ENCODE assay signal across 8 cellular contexts in genomic region chr5:115170128-115170923, GRCh38. TPM values are rescaled to one million over a fixed set of nuclear protein-coding genes. Genes with fewer than 3 reads are reported as not detected.
DNase-seq lines count a peak whose midpoint lies in the region; ATAC-seq, FAIRE-seq and TF ChIP-seq lines count a peak whose summit lies in the region.

No MANE protein-coding gene starts in this region.

- H3K79me2 ChIP-seq in PC-3 (ENCODE audit: low read length): no peaks in the 10 kb centered on the region

- BruUV-seq in PC-3 (replicated peaks; lab: Mats Ljungman, UMichigan): no TSS peak

- H3K36me3 Mint-ChIP-seq in mesothelial cell of epicardium: peaks cover 5% of the 10 kb centered on the region

- peak; percentile 19 for DNase-seq in activated naive CD4-positive, alpha-beta T cell treated with Interleukin-2 at 50 U/mL for 16 hours
- DNase-seq in activated naive CD4-positive, alpha-beta T cell (lab: John Stamatoyannopoulos, UW): no peak
- DNase-seq in PC-3 (peak; percentile 27), dermis blood vessel endothelial cell (peak; percentile 53), mesothelial cell of epicardium (ENCODE audit: low spot score in 2 of 2, unreplicated experiment in 2 of 2) (peak in 1 of 2 experiments; percentile 51), urothelium cell line (ENCODE audit: low spot score) (peak; percentile 9), NCI-H446 treated with DMSO at 0.1 percent for 48 hours (lab: John Stamatoyannopoulos, UW) (no peak)

- H3K9me3 Mint-ChIP-seq in mesothelial cell of epicardium: peaks cover 10% of the 10 kb centered on the region

- H3K4me3 ChIP-seq in PC-3 (ENCODE audit: low read length): peak overlapping the region; percentile 86

- H3K4me2 ChIP-seq in PC-3 (ENCODE audit: low read length): peak overlapping the region; percentile 100

- intact Hi-C loops in PC-3 (cut with micrococcal nuclease): loop anchor here (5.0 kb wide), 1 partner anchor 77 kb away; no protein-coding TSS in a partner anchor

- no peak overlapping the region for H3K9ac ChIP-seq in PC-3 (ENCODE audit: low read length)

- no peak for FAIRE-seq in urothelium cell line (lab: Jason Lieb, UNC)

- no peak overlapping the region for H3K27ac Mint-ChIP-seq in mesothelial cell of epicardium

- H3K36me3 ChIP-seq in PC-3 (ENCODE audit: low read depth, low read length): no peaks in the 10 kb centered on the region

- peaks cover 10% of the 10 kb centered on the region for H3K4me1 ChIP-seq in PC-3 (ENCODE audit: insufficient read depth, low read length)

- no peaks in the 10 kb centered on the region for H3K9me2 ChIP-seq in PC-3 (replicated peaks; ENCODE audit: low read length)

- H3K9me3 ChIP-seq in PC-3 (ENCODE audit: low read length): no peaks in the 10 kb centered on the region

- TF ChIP-seq CTCF in PC-3 (conservative IDR thresholded peaks at IDR 0.05; ENCODE audit: low read depth, low read length) (no peak), mesothelial cell of epicardium (IDR thresholded peaks at IDR 0.05; ENCODE audit: unreplicated experiment) (no peak)

- H3K4me1 Mint-ChIP-seq in mesothelial cell of epicardium: peaks cover 7% of the 10 kb centered on the region

- H4K20me1 ChIP-seq in PC-3 (ENCODE audit: low read length): no peaks in the 10 kb centered on the region

- H2AFZ ChIP-seq in PC-3 (ENCODE audit: low read length): peak overlapping the region; percentile 97

- POLR2A ChIA-PET in PC-3 (lab: Charles Lee; ENCODE audit: unreplicated experiment): interaction anchor here (0.6 kb wide), 1 partner anchor 373 kb away, joined by 3 read pairs; no protein-coding TSS in a partner anchor

- H3F3A ChIP-seq in PC-3 (ENCODE audit: low read length, unreplicated experiment): no peaks in the 10 kb centered on the region

- H3K27ac ChIP-seq in PC-3 (ENCODE audit: low read length): no peak overlapping the region

- H3K27me3 ChIP-seq in PC-3 (ENCODE audit: low read length): peaks cover 65% of the 10 kb centered on the region

- CTCF ChIA-PET in PC-3 (lab: Charles Lee): no interaction called here

- peaks cover 84% of the 10 kb centered on the region for H3K27me3 Mint-ChIP-seq in mesothelial cell of epicardium (ENCODE audit: low read depth)

- H3K4me3 Mint-ChIP-seq in mesothelial cell of epicardium: peak overlapping the region; percentile 77

- ATAC-seq in HG02938 (IDR thresholded peaks at IDR 0.05; ENCODE audit: unreplicated experiment) (peak; percentile 43), PC-3 (peak; percentile 63)

RNA-seq across cellular contexts. Expression of gene TRIM36, which starts 0.6 kb away (rescaled TPM):
- 0.15 TPM in 1 of 2 replicates, not detected in the other for total RNA-seq in PC-3 (2014; rRNA removed)
- 0.23 and 0.34 TPM in 2 replicates for total RNA-seq in dermis blood vessel endothelial cell
- total RNA-seq in mesothelial cell of epicardium: 1.3 to 2.5 TPM (median 1.3 TPM) in 3 replicates

Comparison
In these comparisons a context has a peak if more than half of its experiments do, and no peak if none do; other contexts are left out.
1. DNase-seq: peak in activated naive CD4-positive, alpha-beta T cell treated with Interleukin-2 at 50 U/mL for 16 hours (single experiment), PC-3 (single experiment), dermis blood vessel endothelial cell (single experiment) and urothelium cell line (single experiment); none in activated naive CD4-positive, alpha-beta T cell (0 of 4) and NCI-H446 treated with DMSO at 0.1 percent for 48 hours (single experiment).